ENCODE assay signal across 11 cellular contexts in the genomic region with DNA sequence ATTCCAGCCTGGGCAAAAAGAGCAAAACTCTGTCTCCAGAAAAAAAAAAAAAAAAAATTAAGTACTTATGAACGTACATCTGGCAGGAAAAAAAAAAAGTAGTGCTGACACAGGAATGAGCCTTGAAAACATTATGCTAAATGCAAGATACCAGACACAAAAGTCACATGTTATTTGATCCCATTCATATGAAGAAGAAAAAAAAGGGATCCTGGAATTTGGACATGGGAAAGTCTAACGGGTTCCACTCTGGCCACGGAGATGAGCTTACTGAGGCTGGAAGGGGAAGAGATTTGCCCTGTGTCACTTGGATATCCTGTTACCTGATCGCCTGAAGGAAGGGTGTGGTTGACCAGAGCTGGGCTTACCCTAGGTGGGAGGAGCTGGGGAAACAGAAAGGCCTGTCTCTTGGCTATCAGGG.
DNase-seq lines count a peak whose midpoint lies in the region; ATAC-seq and TF ChIP-seq lines count a peak whose summit lies in the region.
"Had no signal": no experiment of that assay in that cellular context is flagged by ENCODE, and none has a peak within 500 bp of the region (broad histone marks: within the 10 kb centered on the region; RNA-seq: fewer than 3 reads in every experiment).

No MANE protein-coding gene starts in this region.

- DNase-seq in EH (ENCODE audit: low read depth) (peak; percentile 95), NCI-H2029 (lab: John Stamatoyannopoulos, UW) (peak; percentile 32), mammary epithelial cell (peak; percentile 84), osteocyte (ENCODE audit: extremely low spot score, unreplicated experiment) (no peak), NCI-H1436 (lab: John Stamatoyannopoulos, UW) (no peak), inferior parietal cortex (ENCODE audit: extremely low spot score) (no peak)
- DNase-seq: aorta, NCI-H187 treated with DMSO at 0.1 percent for 48 hours had no signal

- no peak overlapping the region for H3K4me3 Mint-ChIP-seq in osteocyte (ENCODE audit: unreplicated experiment)
- no peak overlapping the region for H3K4me3 Mint-ChIP-seq in activated T-helper 17 cell treated with anti-CD3 and anti-CD28 coated beads, Interleukin-2, amount 50 U/mL, for 72 hours

- ATAC-seq in activated T-helper 17 cell treated with anti-CD3 and anti-CD28 coated beads, Interleukin-2, amount 50 U/mL, for 72 hours (replicated peaks), result no peak
- ATAC-seq in GM18502 (IDR thresholded peaks at IDR 0.05; ENCODE audit: poor library complexity, unreplicated experiment), result no peak
- ATAC-seq: gastroesophageal sphincter had no signal

- peaks cover 31% of the 10 kb centered on the region for H3K4me1 ChIP-seq in mammary epithelial cell (ENCODE audit: insufficient read depth, low read length)
- H3K4me1 ChIP-seq: gastroesophageal sphincter had no signal

- no peaks in the 10 kb centered on the region for H3K36me3 ChIP-seq in mammary epithelial cell (ENCODE audit: insufficient read depth, low read length)
- H3K36me3 ChIP-seq: gastroesophageal sphincter had no signal

- peaks cover 48% of the 10 kb centered on the region for H3K4me1 Mint-ChIP-seq in osteocyte (ENCODE audit: unreplicated experiment)
- no peaks in the 10 kb centered on the region for H3K4me1 Mint-ChIP-seq in activated T-helper 17 cell treated with anti-CD3 and anti-CD28 coated beads, Interleukin-2, amount 50 U/mL, for 72 hours

- H3K79me2 ChIP-seq in mammary epithelial cell (ENCODE audit: insufficient read depth, low read length), result no peaks in the 10 kb centered on the region

- no peaks in the 10 kb centered on the region for H3K27me3 Mint-ChIP-seq in osteocyte (ENCODE audit: unreplicated experiment)
- H3K27me3 Mint-ChIP-seq in activated T-helper 17 cell treated with anti-CD3 and anti-CD28 coated beads, Interleukin-2, amount 50 U/mL, for 72 hours, result no peaks in the 10 kb centered on the region

- H3K9ac ChIP-seq in mammary epithelial cell (ENCODE audit: insufficient read depth, low read length), result no peak overlapping the region

- TF ChIP-seq CTCF in mammary epithelial cell (conservative IDR thresholded peaks at IDR 0.05 in 1 of 2, IDR thresholded peaks at IDR 0.05 in 1 of 2; ENCODE audit: extremely low read depth in 1 of 2, insufficient read depth in 1 of 2, low read depth in 1 of 2, low read length in 2 of 2), result no peak
- no peak for TF ChIP-seq CTCF in osteocyte (IDR thresholded peaks at IDR 0.05)

- H3K4me3 ChIP-seq in mammary epithelial cell (replicated peaks in 1 of 3; ENCODE audit: insufficient read depth in 1 of 3, low read depth in 2 of 3, low read length in 3 of 3), result no peak overlapping the region
- H3K4me3 ChIP-seq: gastroesophageal sphincter had no signal

- H3K9me3 Mint-ChIP-seq in osteocyte (ENCODE audit: unreplicated experiment), result no peaks in the 10 kb centered on the region
- no peaks in the 10 kb centered on the region for H3K9me3 Mint-ChIP-seq in activated T-helper 17 cell treated with anti-CD3 and anti-CD28 coated beads, Interleukin-2, amount 50 U/mL, for 72 hours

- CTCF ChIA-PET in mammary epithelial cell (lab: Charles Lee; ENCODE audit: low non-redundant PET), result no interaction called here

- WGBS in mammary epithelial cell (ENCODE audit: low coverage, missing lambda C conversion rate), result 63% methylated on average over 1 of the region's 4 CpGs

- peak overlapping the region; percentile 53 for H3K27ac ChIP-seq in mammary epithelial cell (ENCODE audit: insufficient read depth, low read depth, low read length)
- H3K27ac ChIP-seq: gastroesophageal sphincter had no signal

- intact Hi-C loops in mammary epithelial cell (cut with micrococcal nuclease), result no loop called here

- H3K36me3 Mint-ChIP-seq in osteocyte (ENCODE audit: unreplicated experiment), result no peaks in the 10 kb centered on the region
- no peaks in the 10 kb centered on the region for H3K36me3 Mint-ChIP-seq in activated T-helper 17 cell treated with anti-CD3 and anti-CD28 coated beads, Interleukin-2, amount 50 U/mL, for 72 hours (ENCODE audit: low read depth)

- no TSS peak for BruUV-seq in mammary epithelial cell (replicated peaks; lab: Mats Ljungman, UMichigan)

- H3K9me3 ChIP-seq in mammary epithelial cell (replicated peaks; ENCODE audit: insufficient read depth, low read length), result no peaks in the 10 kb centered on the region
- H3K9me3 ChIP-seq: gastroesophageal sphincter had no signal

- no peaks in the 10 kb centered on the region for H3K27me3 ChIP-seq in mammary epithelial cell (ENCODE audit: insufficient read depth, low read length)
- H3K27me3 ChIP-seq: gastroesophageal sphincter had no signal

- H3K27ac Mint-ChIP-seq in osteocyte (ENCODE audit: unreplicated experiment), result peak overlapping the region; percentile 79
- H3K27ac Mint-ChIP-seq in activated T-helper 17 cell treated with anti-CD3 and anti-CD28 coated beads, Interleukin-2, amount 50 U/mL, for 72 hours, result no peak overlapping the region

- H4K20me1 ChIP-seq in mammary epithelial cell (ENCODE audit: insufficient read depth, low read length), result no peaks in the 10 kb centered on the region

- H3K4me2 ChIP-seq in mammary epithelial cell (ENCODE audit: insufficient read depth, low read depth, low read length), result peak overlapping the region; percentile 28

- no peak overlapping the region for H2AFZ ChIP-seq in mammary epithelial cell (ENCODE audit: low read depth, low read length)

- in situ Hi-C loops in mammary epithelial cell (cut with MboI; ENCODE audit: low sequenced_read_pairs in 2 of 2), result no loop called here

- dilution Hi-C loops in mammary epithelial cell (cut with HindIII; ENCODE audit: low sequenced_read_pairs), result no loop called here

Comparison
In these comparisons a context has a peak if more than half of its experiments do, and no peak if none do; other contexts are left out.
1. DNase-seq: peak in EH (single experiment), NCI-H2029 (single experiment) and mammary epithelial cell (single experiment); none in osteocyte (single experiment), NCI-H1436 (single experiment) and inferior parietal cortex (single experiment).